15 cellular contexts compared by ENCODE assay signal in genomic region chr10:104502907-104503306, GRCh38.
DNase-seq lines count a peak whose midpoint lies in the region; ATAC-seq and TF ChIP-seq lines count a peak whose summit lies in the region.
"Had no signal": no experiment of that assay in that cellular context is flagged by ENCODE, and none has a peak within 500 bp of the region (broad histone marks: within the 10 kb centered on the region; RNA-seq: fewer than 3 reads in every experiment).

No MANE protein-coding gene starts in this region.

- H3K36me3 ChIP-seq in right atrium auricular region: no peaks in the 10 kb centered on the region
- H3K36me3 ChIP-seq in SK-N-SH (replicated peaks in 1 of 2; ENCODE audit: control insufficient read depth in 1 of 2, insufficient read depth in 2 of 2, low read length in 1 of 2): no peaks in the 10 kb centered on the region
- no peaks in the 10 kb centered on the region for H3K36me3 ChIP-seq in neural progenitor cell
- H3K36me3 ChIP-seq in osteoblast (ENCODE audit: insufficient read depth, low read length): no peaks in the 10 kb centered on the region
- H3K36me3 ChIP-seq: BLaER1 treated with 17β-estradiol and CSF1 and Interleukin-3, amounts not matched to agents 10 nM and 100 nM had no signal

- POLR2A ChIA-PET in SK-N-SH (lab: Yijun Ruan, JAX): interaction anchor here (1.3 kb wide), 1 partner anchor 13 kb away, joined by 3 read pairs; no protein-coding TSS in a partner anchor

- H3K27me3 ChIP-seq in right atrium auricular region (no peaks in the 10 kb centered on the region), SK-N-SH (ENCODE audit: insufficient read depth) (no peaks in the 10 kb centered on the region), neural progenitor cell (no peaks in the 10 kb centered on the region), osteoblast (ENCODE audit: insufficient read depth, low read length) (no peaks in the 10 kb centered on the region)
- H3K27me3 ChIP-seq: BLaER1 treated with 17β-estradiol and CSF1 and Interleukin-3, amounts not matched to agents 10 nM and 100 nM had no signal

- 5% methylated on average over 4 of the region's 6 CpGs for WGBS in SK-N-SH (ENCODE audit: low lambda C conversion rate)

- H3K9me3 Mint-ChIP-seq in neural progenitor cell: no peaks in the 10 kb centered on the region
- H3K9me3 Mint-ChIP-seq: CD8-positive, alpha-beta T cell; GM23338 had no signal

- H3K27ac Mint-ChIP-seq in neural progenitor cell: peak overlapping the region; percentile 12
- H3K27ac Mint-ChIP-seq: B cell; CD8-positive, alpha-beta T cell; GM23338 had no signal

- no peak for DNase-seq in left ventricle myocardium superior
- DNase-seq in right atrium auricular region (ENCODE audit: low spot score): no peak
- DNase-seq in SK-N-SH: peak; percentile 75
- DNase-seq in neural progenitor cell (ENCODE audit: low spot score): no peak
- no peak for DNase-seq in NCI-H2029 (lab: John Stamatoyannopoulos, UW)
- DNase-seq in central memory CD4-positive, alpha-beta T cell: no peak
- no peak for DNase-seq in osteoblast (ENCODE audit: insufficient read length, low spot score, missing footprints)
- DNase-seq: 8988T; Calu3; CD8-positive, alpha-beta T cell; DMS79 treated with DMSO at 0.1 percent for 48 hours; GF-D8 had no signal

- no peak overlapping the region for H3K4me2 ChIP-seq in SK-N-SH
- peak overlapping the region; percentile 25 for H3K4me2 ChIP-seq in neural progenitor cell
- H3K4me2 ChIP-seq in osteoblast (ENCODE audit: insufficient read depth, low read length): no peak overlapping the region
- H3K4me2 ChIP-seq: BLaER1 treated with 17β-estradiol and CSF1 and Interleukin-3, amounts not matched to agents 10 nM and 100 nM; GM23338 had no signal

- no peak overlapping the region for H3K9ac ChIP-seq in SK-N-SH
- no peak overlapping the region for H3K9ac ChIP-seq in neural progenitor cell
- H3K9ac ChIP-seq: BLaER1 treated with 17β-estradiol and CSF1 and Interleukin-3, amounts not matched to agents 10 nM and 100 nM had no signal

- peaks cover 23% of the 10 kb centered on the region for H3K4me1 Mint-ChIP-seq in neural progenitor cell
- H3K4me1 Mint-ChIP-seq: B cell had no signal

- intact Hi-C loops in left ventricle myocardium superior (cut with micrococcal nuclease): no loop called here

- H2AFZ ChIP-seq in SK-N-SH (ENCODE audit: low read depth) (no peak overlapping the region), neural progenitor cell (replicated peaks) (no peak overlapping the region), osteoblast (ENCODE audit: low read length) (no peak overlapping the region)

- no peaks in the 10 kb centered on the region for H3K36me3 Mint-ChIP-seq in neural progenitor cell
- H3K36me3 Mint-ChIP-seq: CD8-positive, alpha-beta T cell had no signal

- H3K9me2 ChIP-seq in SK-N-SH: no peaks in the 10 kb centered on the region

- peak in 1 of 2 experiments; percentile 59; a peak in 2 of 4 replicates for TF ChIP-seq EP300 in SK-N-SH (IDR thresholded peaks at IDR 0.05; ENCODE audit: borderline replicate concordance in 1 of 2, low read depth in 1 of 2, low read length in 1 of 2)

- TF ChIP-seq RAD21 in SK-N-SH (IDR thresholded peaks at IDR 0.05; ENCODE audit: low read length): peak; percentile 45; the same call in 1 of the 2 replicates

- H3K9me3 ChIP-seq in right atrium auricular region (no peaks in the 10 kb centered on the region), SK-N-SH (no peaks in the 10 kb centered on the region), neural progenitor cell (ENCODE audit: low read depth) (no peaks in the 10 kb centered on the region), osteoblast (ENCODE audit: low read depth, low read length) (no peaks in the 10 kb centered on the region)
- H3K9me3 ChIP-seq: BLaER1 treated with 17β-estradiol and CSF1 and Interleukin-3, amounts not matched to agents 10 nM and 100 nM had no signal

- no peak overlapping the region for H3K4me3 ChIP-seq in right atrium auricular region
- no peak overlapping the region for H3K4me3 ChIP-seq in SK-N-SH (ENCODE audit: low read depth in 2 of 2, low read length in 1 of 2)
- H3K4me3 ChIP-seq in neural progenitor cell: no peak overlapping the region
- H3K4me3 ChIP-seq in osteoblast (ENCODE audit: insufficient read depth, low read length): no peak overlapping the region
- H3K4me3 ChIP-seq: BLaER1 treated with 17β-estradiol and CSF1 and Interleukin-3, amounts not matched to agents 10 nM and 100 nM; GM23338 had no signal

- peaks cover 2% of the 10 kb centered on the region for H3K27me3 Mint-ChIP-seq in neural progenitor cell (ENCODE audit: insufficient read depth, low read depth)

- CTCF ChIA-PET in SK-N-SH (lab: Yijun Ruan, JAX): interaction anchor here (1.0 to 5.1 kb wide), 5 partner anchors 13 to 118 kb away, joined by 3 to 26 read pairs (median 4); no protein-coding TSS in a partner anchor

- H3F3A ChIP-seq in SK-N-SH (replicated peaks; ENCODE audit: insufficient read depth) (no peaks in the 10 kb centered on the region), neural progenitor cell (ENCODE audit: low read depth) (peaks cover 13% of the 10 kb centered on the region)

- TF ChIP-seq CTCF in right atrium auricular region (IDR thresholded peaks at IDR 0.05) (no peak), SK-N-SH (IDR thresholded peaks at IDR 0.05) (no peak), neural progenitor cell (IDR thresholded peaks at IDR 0.05) (no peak), osteoblast (IDR thresholded peaks at IDR 0.05; ENCODE audit: extremely low read depth, low read depth, low read length) (no peak)

- no peak overlapping the region for H3K4me3 Mint-ChIP-seq in neural progenitor cell
- H3K4me3 Mint-ChIP-seq: B cell; CD8-positive, alpha-beta T cell; GM23338 had no signal

- no peaks in the 10 kb centered on the region for H3K4me1 ChIP-seq in right atrium auricular region
- peaks cover 0 to 33% of the 10 kb centered on the region in 2 experiments; a peak in 2 of 4 replicates for H3K4me1 ChIP-seq in SK-N-SH (ENCODE audit: control insufficient read depth in 1 of 2, insufficient read depth in 2 of 2, low read depth in 1 of 2, low read length in 1 of 2)
- peaks cover 47% of the 10 kb centered on the region for H3K4me1 ChIP-seq in neural progenitor cell
- H3K4me1 ChIP-seq in osteoblast (ENCODE audit: insufficient read depth, low read length): no peaks in the 10 kb centered on the region
- H3K4me1 ChIP-seq: BLaER1 treated with 17β-estradiol and CSF1 and Interleukin-3, amounts not matched to agents 10 nM and 100 nM had no signal

- peak; percentile 48 for ATAC-seq in left ventricle myocardium superior
- ATAC-seq: CD8-positive, alpha-beta T cell had no signal

- H4K20me1 ChIP-seq in SK-N-SH (ENCODE audit: insufficient read depth) (no peaks in the 10 kb centered on the region), neural progenitor cell (ENCODE audit: low read depth) (no peaks in the 10 kb centered on the region), osteoblast (ENCODE audit: insufficient read depth, low read length) (no peaks in the 10 kb centered on the region)
- H4K20me1 ChIP-seq: BLaER1 treated with 17β-estradiol and CSF1 and Interleukin-3, amounts not matched to agents 10 nM and 100 nM had no signal

- no peak overlapping the region for H3K27ac ChIP-seq in right atrium auricular region
- H3K27ac ChIP-seq in SK-N-SH (ENCODE audit: low read depth in 2 of 2, low read length in 1 of 2): peak overlapping the region in 1 of 2 experiments; percentile 84; a peak in 2 of 4 replicates
- H3K27ac ChIP-seq in neural progenitor cell: no peak overlapping the region
- no peak overlapping the region for H3K27ac ChIP-seq in osteoblast (ENCODE audit: low read depth, low read length)
- H3K27ac ChIP-seq: BLaER1 treated with 17β-estradiol and CSF1 and Interleukin-3, amounts not matched to agents 10 nM and 100 nM had no signal

- H3K79me2 ChIP-seq in SK-N-SH (ENCODE audit: insufficient read depth) (no peaks in the 10 kb centered on the region), neural progenitor cell (ENCODE audit: low read depth) (no peaks in the 10 kb centered on the region), osteoblast (ENCODE audit: insufficient read depth, low read length) (no peaks in the 10 kb centered on the region)

TF ChIP-seq in SK-N-SH, 30 proteins besides CTCF, POLR2A, EP300 and RAD21:
- TF ChIP-seq RCOR1 (IDR thresholded peaks at IDR 0.05; ENCODE audit: low read length): peak; percentile 8; the same call in 1 of the 2 replicates
- peak; percentile 77 for TF ChIP-seq GATA2 (CRISPR knock-in tag; IDR thresholded peaks at IDR 0.05)
- no peak for TF ChIP-seq RFX5 (IDR thresholded peaks at IDR 0.05; ENCODE audit: low read length)
TF ChIP-seq in SK-N-SH: peak in this region for 2.
